ENCODE assay signal across 1 cellular context in the genomic region with DNA sequence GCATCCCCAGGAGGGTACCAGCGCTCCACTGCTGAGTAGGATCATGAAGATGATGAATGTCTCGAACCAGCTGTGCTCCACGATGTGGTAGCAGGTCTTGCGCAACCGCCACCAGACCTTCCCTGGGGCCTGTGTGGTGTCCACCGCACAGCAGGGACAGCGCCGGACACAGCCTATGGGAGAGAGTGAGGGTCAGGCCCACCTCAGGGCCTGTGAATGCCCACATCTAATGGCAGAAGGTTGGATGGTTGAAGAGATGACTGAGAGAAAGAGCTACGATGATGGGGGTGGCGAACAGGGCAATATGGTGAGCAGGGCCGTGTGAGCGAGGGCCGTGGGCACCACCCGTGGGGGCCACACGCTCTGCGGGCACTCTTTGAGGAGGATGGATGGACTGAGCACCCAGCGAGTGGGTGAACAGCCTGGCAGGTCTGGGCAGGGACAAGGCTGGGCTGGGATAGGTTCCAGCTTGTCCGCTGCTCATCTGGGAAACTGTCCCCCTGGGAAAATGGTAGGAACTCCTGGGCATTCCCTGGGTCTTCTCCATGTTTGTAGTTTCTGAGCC.
TF ChIP-seq lines count a peak whose summit lies in the region.

No MANE protein-coding gene starts in this region.

TF ChIP-seq in IMR-90, 13 proteins besides CTCF, POLR2A, EP300 and RAD21:
- TF ChIP-seq MAZ (IDR thresholded peaks at IDR 0.05; ENCODE audit: borderline replicate concordance, low read depth, low read length): no peak
- no peak for TF ChIP-seq NFE2L2 (IDR thresholded peaks at IDR 0.05; ENCODE audit: low read depth, low read length)
- peak; percentile 86 for TF ChIP-seq CEBPB (IDR thresholded peaks at IDR 0.05; ENCODE audit: low read depth, low read length)
- no peak for TF ChIP-seq MXI1 (IDR thresholded peaks at IDR 0.05; ENCODE audit: borderline replicate concordance, low read depth, low read length)
- TF ChIP-seq, protein P1, sequence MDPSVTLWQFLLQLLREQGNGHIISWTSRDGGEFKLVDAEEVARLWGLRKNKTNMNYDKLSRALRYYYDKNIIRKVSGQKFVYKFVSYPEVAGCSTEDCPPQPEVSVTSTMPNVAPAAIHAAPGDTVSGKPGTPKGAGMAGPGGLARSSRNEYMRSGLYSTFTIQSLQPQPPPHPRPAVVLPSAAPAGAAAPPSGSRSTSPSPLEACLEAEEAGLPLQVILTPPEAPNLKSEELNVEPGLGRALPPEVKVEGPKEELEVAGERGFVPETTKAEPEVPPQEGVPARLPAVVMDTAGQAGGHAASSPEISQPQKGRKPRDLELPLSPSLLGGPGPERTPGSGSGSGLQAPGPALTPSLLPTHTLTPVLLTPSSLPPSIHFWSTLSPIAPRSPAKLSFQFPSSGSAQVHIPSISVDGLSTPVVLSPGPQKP (IDR thresholded peaks at IDR 0.05; ENCODE audit: borderline replicate concordance, low read depth, low read length): no peak
- no peak for TF ChIP-seq FOS (IDR thresholded peaks at IDR 0.05; ENCODE audit: low read depth, low read length)
- TF ChIP-seq RCOR1 (IDR thresholded peaks at IDR 0.05; ENCODE audit: insufficient replicate concordance, low read length): no peak
